9 cellular contexts compared by ENCODE assay signal in genomic region chr2:147449323-147450080, GRCh38.
A peak's percentile ranks its signal among the peaks of the same experiment; 100 is the strongest.
DNase-seq lines count a peak whose midpoint lies in the region; ATAC-seq and TF ChIP-seq lines count a peak whose summit lies in the region.
"Had no signal": no experiment of that assay in that cellular context is flagged by ENCODE, and none has a peak within 500 bp of the region (broad histone marks: within the 10 kb centered on the region; RNA-seq: fewer than 3 reads in every experiment).

No MANE protein-coding gene starts in this region.

- TF ChIP-seq CTCF in GM10266 (IDR thresholded peaks at IDR 0.05; ENCODE audit: control insufficient read depth, insufficient read depth, low read depth, missing control alignments), result no peak
- no peak for TF ChIP-seq CTCF in vagina (IDR thresholded peaks at IDR 0.05)
- TF ChIP-seq CTCF in lower leg skin (IDR thresholded peaks at IDR 0.05), result no peak

- CTCF ChIA-PET in activated CD8-positive, alpha-beta T cell treated with anti-CD3 and anti-CD28 coated beads, Interleukin-2, amount 10 ng/mL, durations not matched to agents 7 days and 5 days (lab: Charles Lee), result no interaction called here

- no peaks in the 10 kb centered on the region for H3K27me3 ChIP-seq in vagina

- H3K4me3 Mint-ChIP-seq in activated CD8-positive, alpha-beta T cell treated with anti-CD3 and anti-CD28 coated beads, Interleukin-2, amount 10 ng/mL, durations not matched to agents 7 days and 5 days, result no peak overlapping the region
- H3K4me3 Mint-ChIP-seq in immature natural killer cell, result peak overlapping the region in 1 of 5 donors; percentile 28

- H3K36me3 ChIP-seq in vagina, result no peaks in the 10 kb centered on the region

- no peak overlapping the region for H3K27ac ChIP-seq in vagina

- 39 to 57% methylated on average over 8 of the region's 8 CpGs for WGBS in lower leg skin, 2 donors

- DNase-seq in COLO668 (lab: John Stamatoyannopoulos, UW; ENCODE audit: unreplicated experiment), result peak; percentile 45
- DNase-seq in NCI-H146 (lab: John Stamatoyannopoulos, UW), result peak; percentile 76
- no peak for DNase-seq in activated CD8-positive, alpha-beta T cell treated with anti-CD3 and anti-CD28 coated beads, Interleukin-2, amount 10 ng/mL, durations not matched to agents 7 days and 5 days
- DNase-seq in immature natural killer cell, result peak; percentile 2 to 7 (median 3)
- no peak for DNase-seq in GM10266 (ENCODE audit: extremely low spot score)
- DNase-seq in vagina (ENCODE audit: extremely low spot score in 2 of 2), result no peak
- no peak for DNase-seq in lower leg skin (ENCODE audit: low spot score in 2 of 2)
- DNase-seq: mesenchymal stem cell had no signal

- H3K9me3 Mint-ChIP-seq in activated CD8-positive, alpha-beta T cell treated with anti-CD3 and anti-CD28 coated beads, Interleukin-2, amount 10 ng/mL, durations not matched to agents 7 days and 5 days (ENCODE audit: insufficient read depth), result no peaks in the 10 kb centered on the region
- no peaks in the 10 kb centered on the region for H3K9me3 Mint-ChIP-seq in immature natural killer cell

- peak overlapping the region; percentile 13 for H3K27ac Mint-ChIP-seq in activated CD8-positive, alpha-beta T cell treated with anti-CD3 and anti-CD28 coated beads, Interleukin-2, amount 10 ng/mL, durations not matched to agents 7 days and 5 days
- H3K27ac Mint-ChIP-seq in immature natural killer cell, result peak overlapping the region in 4 of 6 donors; percentile 17 to 48 (median 38)

- TF ChIP-seq POLR2A in vagina (IDR thresholded peaks at IDR 0.05) (no peak), lower leg skin (IDR thresholded peaks at IDR 0.05) (no peak)

- ATAC-seq in activated CD8-positive, alpha-beta T cell treated with anti-CD3 and anti-CD28 coated beads, Interleukin-2, amount 10 ng/mL, durations not matched to agents 7 days and 5 days, result no peak
- no peak for ATAC-seq in GM18861 (IDR thresholded peaks at IDR 0.05; ENCODE audit: unreplicated experiment)

- POLR2A ChIA-PET in activated CD8-positive, alpha-beta T cell treated with anti-CD3 and anti-CD28 coated beads, Interleukin-2, amount 10 ng/mL, durations not matched to agents 7 days and 5 days (lab: Charles Lee), result no interaction called here

- H3K9me3 ChIP-seq in vagina, result no peaks in the 10 kb centered on the region

- H3K36me3 Mint-ChIP-seq in activated CD8-positive, alpha-beta T cell treated with anti-CD3 and anti-CD28 coated beads, Interleukin-2, amount 10 ng/mL, durations not matched to agents 7 days and 5 days (ENCODE audit: low read depth), result no peaks in the 10 kb centered on the region
- no peaks in the 10 kb centered on the region for H3K36me3 Mint-ChIP-seq in immature natural killer cell

- H3K4me1 Mint-ChIP-seq in activated CD8-positive, alpha-beta T cell treated with anti-CD3 and anti-CD28 coated beads, Interleukin-2, amount 10 ng/mL, durations not matched to agents 7 days and 5 days (ENCODE audit: low read depth), result no peaks in the 10 kb centered on the region
- H3K4me1 Mint-ChIP-seq in immature natural killer cell, result peaks cover 12 to 16% of the 10 kb centered on the region in 2 donors

- peaks cover 5% of the 10 kb centered on the region for H3K4me1 ChIP-seq in vagina

- H3K27me3 Mint-ChIP-seq in activated CD8-positive, alpha-beta T cell treated with anti-CD3 and anti-CD28 coated beads, Interleukin-2, amount 10 ng/mL, durations not matched to agents 7 days and 5 days (ENCODE audit: low read depth), result peaks cover 7% of the 10 kb centered on the region
- H3K27me3 Mint-ChIP-seq in immature natural killer cell (ENCODE audit: low read depth in 3 of 3), result peaks cover 1 to 3% (median 2%) of the 10 kb centered on the region in 3 donors

- no peak overlapping the region for H3K4me3 ChIP-seq in vagina
- no peak overlapping the region for H3K4me3 ChIP-seq in lower leg skin (ENCODE audit: low read depth, poor library complexity, severe bottlenecking)

- intact Hi-C loops in vagina (cut with DNase I), result no loop called here
- intact Hi-C loops in lower leg skin (cut with DNase I; ENCODE audit: low total_unique reads), result loop anchor here (5.0 kb wide), 1 partner anchor 992 kb away; no protein-coding TSS in a partner anchor

Comparison
In these comparisons a context has a peak if more than half of its experiments do, and no peak if none do; other contexts are left out.
1. DNase-seq: peak in COLO668 (single experiment), NCI-H146 (single experiment) and immature natural killer cell (3 of 3); none in activated CD8-positive, alpha-beta T cell treated with anti-CD3 and anti-CD28 coated beads, Interleukin-2, amount 10 ng/mL, durations not matched to agents 7 days and 5 days (single experiment), GM10266 (single experiment), vagina (0 of 2) and lower leg skin (0 of 2).